In the genomic region with DNA sequence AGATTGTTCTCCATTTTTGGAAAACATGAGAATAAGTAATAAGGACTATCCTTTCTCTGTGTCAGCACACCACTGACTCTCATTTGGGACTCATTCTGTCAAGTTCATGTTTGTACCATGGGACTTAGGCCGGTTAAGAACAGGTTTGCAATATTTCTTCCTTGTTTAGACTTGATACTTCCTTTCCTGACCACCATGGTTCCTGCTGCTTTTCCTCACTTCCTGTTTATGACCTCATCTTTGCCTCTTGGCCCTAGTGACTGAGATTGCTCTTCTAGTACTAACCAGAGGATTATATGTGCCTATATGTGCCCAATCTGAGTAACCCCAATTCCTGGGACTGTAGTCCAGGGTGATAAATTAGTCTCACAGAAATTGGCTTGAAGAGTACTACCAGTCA, we compare ENCODE assay signal across 11 cellular contexts. TPM values are rescaled to one million over a fixed set of nuclear protein-coding genes. Genes with fewer than 3 reads are reported as not detected.
A peak's percentile ranks its signal among the peaks of the same experiment; 100 is the strongest.
DNase-seq lines count a peak whose midpoint lies in the region; ATAC-seq and TF ChIP-seq lines count a peak whose summit lies in the region.
"Had no signal": no experiment of that assay in that cellular context is flagged by ENCODE, and none has a peak within 500 bp of the region (broad histone marks: within the 10 kb centered on the region; RNA-seq: fewer than 3 reads in every experiment).

No MANE protein-coding gene starts in this region.

- H3K27me3 ChIP-seq in mammary epithelial cell (ENCODE audit: insufficient read depth, low read length) (no peaks in the 10 kb centered on the region), breast epithelium (no peaks in the 10 kb centered on the region)

- CTCF ChIA-PET in mammary epithelial cell (lab: Charles Lee; ENCODE audit: low non-redundant PET): no interaction called here

- no peak for TF ChIP-seq CTCF in mammary epithelial cell (conservative IDR thresholded peaks at IDR 0.05 in 1 of 2, IDR thresholded peaks at IDR 0.05 in 1 of 2; ENCODE audit: extremely low read depth in 1 of 2, insufficient read depth in 1 of 2, low read depth in 1 of 2, low read length in 2 of 2)
- TF ChIP-seq CTCF in breast epithelium (IDR thresholded peaks at IDR 0.05): no peak

- H4K20me1 ChIP-seq in mammary epithelial cell (ENCODE audit: insufficient read depth, low read length): no peaks in the 10 kb centered on the region

- no peak overlapping the region for H3K4me3 ChIP-seq in mammary epithelial cell (replicated peaks in 1 of 3; ENCODE audit: insufficient read depth in 1 of 3, low read depth in 2 of 3, low read length in 3 of 3)
- no peak overlapping the region for H3K4me3 ChIP-seq in breast epithelium
- H3K4me3 ChIP-seq: PC-9 had no signal

- peak overlapping the region; percentile 97 for H3K27ac Mint-ChIP-seq in activated T-helper 17 cell treated with anti-CD3 and anti-CD28 coated beads, Interleukin-2, amount 50 U/mL, for 72 hours
- no peak overlapping the region for H3K27ac Mint-ChIP-seq in naive thymus-derived CD8-positive, alpha-beta T cell

- peaks cover 51% of the 10 kb centered on the region for H3K4me1 Mint-ChIP-seq in activated T-helper 17 cell treated with anti-CD3 and anti-CD28 coated beads, Interleukin-2, amount 50 U/mL, for 72 hours
- peaks cover 12 to 44% (median 42%) of the 10 kb centered on the region in 4 donors for H3K4me1 Mint-ChIP-seq in naive thymus-derived CD8-positive, alpha-beta T cell

- no peaks in the 10 kb centered on the region for H3K27me3 Mint-ChIP-seq in activated T-helper 17 cell treated with anti-CD3 and anti-CD28 coated beads, Interleukin-2, amount 50 U/mL, for 72 hours
- peaks cover 0 to 2% (median 0%) of the 10 kb centered on the region in 5 donors for H3K27me3 Mint-ChIP-seq in naive thymus-derived CD8-positive, alpha-beta T cell

- H3K4me3 Mint-ChIP-seq in activated T-helper 17 cell treated with anti-CD3 and anti-CD28 coated beads, Interleukin-2, amount 50 U/mL, for 72 hours: peak overlapping the region; percentile 63
- peak overlapping the region in 1 of 10 donors; percentile 0 for H3K4me3 Mint-ChIP-seq in naive thymus-derived CD8-positive, alpha-beta T cell

- H3K4me2 ChIP-seq in mammary epithelial cell (ENCODE audit: insufficient read depth, low read depth, low read length): no peak overlapping the region
- H3K4me2 ChIP-seq: PC-9 had no signal

- no peaks in the 10 kb centered on the region for H3K9me3 ChIP-seq in mammary epithelial cell (replicated peaks; ENCODE audit: insufficient read depth, low read length)
- no peaks in the 10 kb centered on the region for H3K9me3 ChIP-seq in breast epithelium

- POLR2A ChIA-PET in naive thymus-derived CD8-positive, alpha-beta T cell (lab: Charles Lee): no interaction called here

- BruUV-seq in mammary epithelial cell (replicated peaks; lab: Mats Ljungman, UMichigan): no TSS peak

- H3K4me1 ChIP-seq in mammary epithelial cell (ENCODE audit: insufficient read depth, low read length) (peaks cover 8% of the 10 kb centered on the region), breast epithelium (no peaks in the 10 kb centered on the region)

- DNase-seq in mammary epithelial cell: peak; percentile 2
- DNase-seq in breast epithelium (ENCODE audit: low spot score in 2 of 2): no peak
- DNase-seq in HT1080 (ENCODE audit: low read depth): peak; percentile 62
- no peak for DNase-seq in naive thymus-derived CD8-positive, alpha-beta T cell
- DNase-seq in iPS-NIHi7 (ENCODE audit: extremely low spot score): no peak
- DNase-seq in NCI-H510A treated with DMSO at 0.1 percent for 48 hours (lab: John Stamatoyannopoulos, UW): no peak
- DNase-seq in hepatic stellate cell (ENCODE audit: low spot score): no peak
- DNase-seq: NCI-H1048; PC-9; stimulated activated naive CD4-positive, alpha-beta T cell had no signal

- peaks cover 6% of the 10 kb centered on the region for H3K36me3 Mint-ChIP-seq in activated T-helper 17 cell treated with anti-CD3 and anti-CD28 coated beads, Interleukin-2, amount 50 U/mL, for 72 hours (ENCODE audit: low read depth)
- H3K36me3 Mint-ChIP-seq in naive thymus-derived CD8-positive, alpha-beta T cell: no peaks in the 10 kb centered on the region

- no peak overlapping the region for H3K9ac ChIP-seq in mammary epithelial cell (ENCODE audit: insufficient read depth, low read length)

- H3K9me3 Mint-ChIP-seq in activated T-helper 17 cell treated with anti-CD3 and anti-CD28 coated beads, Interleukin-2, amount 50 U/mL, for 72 hours: no peaks in the 10 kb centered on the region
- H3K9me3 Mint-ChIP-seq in naive thymus-derived CD8-positive, alpha-beta T cell: no peaks in the 10 kb centered on the region

- dilution Hi-C loops in mammary epithelial cell (cut with HindIII; ENCODE audit: low sequenced_read_pairs): no loop called here

- WGBS in mammary epithelial cell (ENCODE audit: low coverage, missing lambda C conversion rate): 92% methylated on average over 1 of the region's 1 CpG

- H3K27ac ChIP-seq in mammary epithelial cell (ENCODE audit: insufficient read depth, low read depth, low read length) (no peak overlapping the region), breast epithelium (no peak overlapping the region)
- H3K27ac ChIP-seq: PC-9 had no signal

- peak overlapping the region; percentile 1 for H2AFZ ChIP-seq in mammary epithelial cell (ENCODE audit: low read depth, low read length)
- H2AFZ ChIP-seq: PC-9 had no signal

- no peak for ATAC-seq in activated T-helper 17 cell treated with anti-CD3 and anti-CD28 coated beads, Interleukin-2, amount 50 U/mL, for 72 hours (replicated peaks)
- no peak for ATAC-seq in naive thymus-derived CD8-positive, alpha-beta T cell

- H3K36me3 ChIP-seq in mammary epithelial cell (ENCODE audit: insufficient read depth, low read length): no peaks in the 10 kb centered on the region
- no peaks in the 10 kb centered on the region for H3K36me3 ChIP-seq in breast epithelium

- no peaks in the 10 kb centered on the region for H3K79me2 ChIP-seq in mammary epithelial cell (ENCODE audit: insufficient read depth, low read length)

- in situ Hi-C loops in mammary epithelial cell (cut with MboI; ENCODE audit: low sequenced_read_pairs in 2 of 2): no loop called here

- no peak for TF ChIP-seq POLR2A in breast epithelium (IDR thresholded peaks at IDR 0.05)

- intact Hi-C loops in mammary epithelial cell (cut with micrococcal nuclease): no loop called here
- intact Hi-C loops in breast epithelium (cut with DNase I; ENCODE audit: low total_unique reads): no loop called here

RNA-seq across cellular contexts. Expression of gene NDFIP2, which starts 32.5 kb away (rescaled TPM):
- total RNA-seq in mammary epithelial cell (100 to 1,000 TPM; 120 TPM), breast epithelium (10 to 100 TPM; 15.8 to 26.5 (median 22.6) TPM)
- 55.2 TPM for polyA plus RNA-seq in mammary epithelial cell
- polyA minus RNA-seq in mammary epithelial cell: 103 TPM
- total RNA-seq in HT1080 (2014; rRNA removed; shearing (Covaris generic)): 36.2 and 43.4 TPM in 2 replicates
- 41.7 and 44.5 TPM in 2 replicates for polyA plus RNA-seq in HT1080 (2015; cell fraction: cytosol; rRNA removed)
- polyA plus RNA-seq in HT1080 (2015; cell fraction: nucleus; rRNA removed): 26.1 and 27.5 TPM in 2 replicates
- total RNA-seq in activated T-helper 17 cell treated with anti-CD3 and anti-CD28 coated beads, Interleukin-2, amount 50 U/mL, for 72 hours: 100 to 1,000 TPM in 1 of 2 donors, 10 to 100 TPM in 1; 80.6 to 129 TPM
- total RNA-seq in naive thymus-derived CD8-positive, alpha-beta T cell: 1 to 10 TPM in 1 of 2 experiments, under 1 TPM in 1; 0.78 to 1.9 TPM
- 1 to 10 TPM in 2 of 3 donors, under 1 TPM in 1; 0.57 to 3.1 (median 2.3) TPM for polyA plus RNA-seq in naive thymus-derived CD8-positive, alpha-beta T cell

RNA-seq across cellular contexts. Expression of gene RBM26, which starts 42.4 kb away (rescaled TPM):
- 10 to 100 TPM; 27.7 to 39.1 TPM for total RNA-seq in mammary epithelial cell
- polyA plus RNA-seq in mammary epithelial cell: 14.8 TPM
- polyA minus RNA-seq in mammary epithelial cell: 13.2 TPM
- total RNA-seq in breast epithelium: 10 to 100 TPM; 31.7 to 70.1 (median 43.6) TPM
- 21.8 and 22.0 TPM in 2 replicates for total RNA-seq in HT1080 (2014; rRNA removed; shearing (Covaris generic))
- polyA plus RNA-seq in HT1080 (2015; cell fraction: cytosol; rRNA removed): 29.4 and 35.8 TPM in 2 replicates
- polyA plus RNA-seq in HT1080 (2015; cell fraction: nucleus; rRNA removed): 126 and 133 TPM in 2 replicates
- 10 to 100 TPM; 56.8 to 71.8 TPM for total RNA-seq in activated T-helper 17 cell treated with anti-CD3 and anti-CD28 coated beads, Interleukin-2, amount 50 U/mL, for 72 hours
- 100 to 1,000 TPM; 138 to 142 TPM for total RNA-seq in naive thymus-derived CD8-positive, alpha-beta T cell
- polyA plus RNA-seq in naive thymus-derived CD8-positive, alpha-beta T cell: 10 to 100 TPM; 14.1 to 17.0 (median 16.1) TPM

Comparison
In these comparisons a context has a peak if more than half of its experiments do, and no peak if none do; other contexts are left out.
1. DNase-seq: peak in mammary epithelial cell (single experiment) and HT1080 (single experiment); none in breast epithelium (0 of 2), naive thymus-derived CD8-positive, alpha-beta T cell (0 of 10), iPS-NIHi7 (single experiment), NCI-H510A treated with DMSO at 0.1 percent for 48 hours (single experiment) and hepatic stellate cell (single experiment).
2. RNA of gene NDFIP2, which starts 32.5 kb away (total RNA-seq): 80.6 to 129 TPM in activated T-helper 17 cell treated with anti-CD3 and anti-CD28 coated beads, Interleukin-2, amount 50 U/mL, for 72 hours, 120 TPM in mammary epithelial cell, 36.2 to 43.4 TPM in HT1080 and 15.8 to 26.5 TPM in breast epithelium; 0.78 to 1.9 TPM in naive thymus-derived CD8-positive, alpha-beta T cell; every median in the first group is over 4 times any median in the second.